8 cellular contexts compared by ENCODE assay signal in the genomic region with DNA sequence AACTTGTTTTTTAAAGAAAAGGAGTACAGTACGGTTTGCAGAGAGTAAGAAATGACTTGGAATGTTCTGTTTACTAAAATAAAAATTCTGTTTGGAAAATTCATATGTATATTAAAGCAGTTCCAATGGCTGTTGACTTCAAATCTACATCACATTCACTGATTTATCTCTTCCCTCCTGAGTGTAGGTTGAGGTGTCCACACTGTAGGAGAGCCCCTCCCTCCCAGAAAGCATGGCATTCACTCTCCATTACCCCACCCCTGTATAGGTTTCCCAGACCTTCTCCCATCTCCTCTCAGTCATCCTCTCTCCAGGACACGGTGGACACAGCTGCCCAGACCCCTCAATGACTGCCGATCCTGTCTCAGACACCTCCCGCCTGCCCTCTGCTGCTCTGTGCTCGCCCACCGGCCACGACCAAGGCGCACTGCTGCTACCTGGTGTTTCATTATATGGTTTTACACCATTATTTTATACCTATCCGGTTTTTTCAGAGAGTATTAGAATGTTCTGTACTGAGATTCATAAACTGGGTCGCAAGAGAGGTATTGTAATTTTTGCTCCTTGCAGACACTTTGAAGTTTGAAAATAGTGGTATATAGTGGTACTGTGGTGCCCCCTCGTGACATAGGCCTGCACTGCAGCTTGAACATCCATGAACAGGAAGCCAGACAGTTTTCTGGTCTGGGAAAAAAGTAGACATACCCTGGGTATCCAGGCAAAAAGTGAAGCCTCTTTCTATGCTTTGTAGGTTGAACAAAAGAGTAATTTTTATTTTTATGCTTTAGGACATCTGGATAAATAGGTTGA. TPM values are rescaled to one million over a fixed set of nuclear protein-coding genes. Genes with fewer than 3 reads are reported as not detected.
DNase-seq lines count a peak whose midpoint lies in the region; ATAC-seq and TF ChIP-seq lines count a peak whose summit lies in the region.

No MANE protein-coding gene starts in this region.

- no peaks in the 10 kb centered on the region for H3K9me3 Mint-ChIP-seq in activated T-helper 1 cell treated with anti-CD3 and anti-CD28 coated beads, Interleukin-12 subunit alpha, Interleukin-12 subunit beta, Interleukin-2, Interleukin-4 antibody, amounts not matched to agents 30 ng/mL and 10 ng/mL and 1 ng/mL, durations not matched to agents 14 hours and 24 hours and 36 hours

- H3K4me3 ChIP-seq in OCI-LY7 (ENCODE audit: low read depth, low read length, poor library complexity, severe bottlenecking) = no peak overlapping the region

- H3K9me2 ChIP-seq in OCI-LY7 (ENCODE audit: insufficient read depth, low read length) = no peaks in the 10 kb centered on the region

- CTCF ChIA-PET in OCI-LY7 (lab: Charles Lee; ENCODE audit: unreplicated experiment) = no interaction called here

- H4K20me1 ChIP-seq in OCI-LY7 (ENCODE audit: insufficient read depth, low read length) = no peaks in the 10 kb centered on the region

- H3K36me3 Mint-ChIP-seq in activated T-helper 1 cell treated with anti-CD3 and anti-CD28 coated beads, Interleukin-12 subunit alpha, Interleukin-12 subunit beta, Interleukin-2, Interleukin-4 antibody, amounts not matched to agents 30 ng/mL and 10 ng/mL and 1 ng/mL, durations not matched to agents 14 hours and 24 hours and 36 hours (ENCODE audit: low read depth) = no peaks in the 10 kb centered on the region

- H3K79me2 ChIP-seq in OCI-LY7 (ENCODE audit: insufficient read depth, low read depth, low read length) = no peaks in the 10 kb centered on the region

- TF ChIP-seq CTCF in 22Rv1 (IDR thresholded peaks at IDR 0.05) (peak; percentile 73), GM12872 (IDR thresholded peaks at IDR 0.05; ENCODE audit: insufficient read depth, low read depth, low read length) (peak; percentile 59), OCI-LY7 (conservative IDR thresholded peaks at IDR 0.05; ENCODE audit: low read length) (peak; percentile 74)

- H3K4me1 Mint-ChIP-seq in activated T-helper 1 cell treated with anti-CD3 and anti-CD28 coated beads, Interleukin-12 subunit alpha, Interleukin-12 subunit beta, Interleukin-2, Interleukin-4 antibody, amounts not matched to agents 30 ng/mL and 10 ng/mL and 1 ng/mL, durations not matched to agents 14 hours and 24 hours and 36 hours (ENCODE audit: low read depth) = no peaks in the 10 kb centered on the region

- intact Hi-C loops in OCI-LY7 (cut with micrococcal nuclease; ENCODE audit: unreplicated experiment) = no loop called here
- intact Hi-C loops in activated T-helper 1 cell treated with anti-CD3 and anti-CD28 coated beads, Interleukin-12 subunit alpha, Interleukin-12 subunit beta, Interleukin-2, Interleukin-4 antibody, amounts not matched to agents 30 ng/mL and 10 ng/mL and 1 ng/mL, durations not matched to agents 14 hours and 24 hours and 36 hours (cut with micrococcal nuclease) = no loop called here

- H3K36me3 ChIP-seq in OCI-LY7 (ENCODE audit: insufficient read depth, low read length) = no peaks in the 10 kb centered on the region

- peak; percentile 19 for DNase-seq in OCI-LY7 (ENCODE audit: low spot score)
- DNase-seq in activated T-helper 1 cell treated with anti-CD3 and anti-CD28 coated beads, Interleukin-12 subunit alpha, Interleukin-12 subunit beta, Interleukin-2, Interleukin-4 antibody, amounts not matched to agents 30 ng/mL and 10 ng/mL and 1 ng/mL, durations not matched to agents 14 hours and 24 hours and 36 hours (ENCODE audit: low spot score) = peak; percentile 7
- peak; percentile 62 for DNase-seq in fibroblast of peridontal ligament (ENCODE audit: extremely low read depth)
- DNase-seq in occipital lobe (lab: John Stamatoyannopoulos, UW) = peak; percentile 4
- DNase-seq in ureter (ENCODE audit: low spot score) = peak; percentile 59

- peak; percentile 75 for ATAC-seq in HG03354 (IDR thresholded peaks at IDR 0.05; ENCODE audit: poor library complexity, severe bottlenecking, unreplicated experiment)

- peak overlapping the region; percentile 3 for H3K4me3 Mint-ChIP-seq in activated T-helper 1 cell treated with anti-CD3 and anti-CD28 coated beads, Interleukin-12 subunit alpha, Interleukin-12 subunit beta, Interleukin-2, Interleukin-4 antibody, amounts not matched to agents 30 ng/mL and 10 ng/mL and 1 ng/mL, durations not matched to agents 14 hours and 24 hours and 36 hours

- no TSS peak for BruUV-seq in OCI-LY7 (replicated peaks; lab: Mats Ljungman, UMichigan)

- H2AFZ ChIP-seq in OCI-LY7 (ENCODE audit: low read length) = no peak overlapping the region

- POLR2A ChIA-PET in OCI-LY7 (lab: Charles Lee) = no interaction called here

- no peaks in the 10 kb centered on the region for H3K4me1 ChIP-seq in OCI-LY7 (ENCODE audit: insufficient read depth, low read length, poor library complexity, severe bottlenecking)

- H3K4me2 ChIP-seq in OCI-LY7 (ENCODE audit: low read length) = no peak overlapping the region

- no peak overlapping the region for H3K27ac Mint-ChIP-seq in activated T-helper 1 cell treated with anti-CD3 and anti-CD28 coated beads, Interleukin-12 subunit alpha, Interleukin-12 subunit beta, Interleukin-2, Interleukin-4 antibody, amounts not matched to agents 30 ng/mL and 10 ng/mL and 1 ng/mL, durations not matched to agents 14 hours and 24 hours and 36 hours

- no peaks in the 10 kb centered on the region for H3K9me3 ChIP-seq in OCI-LY7 (ENCODE audit: low read length)

- H3K27me3 Mint-ChIP-seq in activated T-helper 1 cell treated with anti-CD3 and anti-CD28 coated beads, Interleukin-12 subunit alpha, Interleukin-12 subunit beta, Interleukin-2, Interleukin-4 antibody, amounts not matched to agents 30 ng/mL and 10 ng/mL and 1 ng/mL, durations not matched to agents 14 hours and 24 hours and 36 hours (ENCODE audit: insufficient read depth) = peaks cover 4% of the 10 kb centered on the region

- H3K27ac ChIP-seq in 22Rv1 (no peak overlapping the region), OCI-LY7 (ENCODE audit: low read depth, low read length, poor library complexity, severe bottlenecking) (no peak overlapping the region)

RNA-seq across cellular contexts. Expression of gene BEX4, which starts 38.8 kb away (rescaled TPM):
- not detected in 2 replicates for total RNA-seq in OCI-LY7 (2014; rRNA removed; shearing (Covaris generic))
- total RNA-seq in OCI-LY7 (2022) = not detected in 2 replicates
- total RNA-seq in activated T-helper 1 cell treated with anti-CD3 and anti-CD28 coated beads, Interleukin-12 subunit alpha, Interleukin-12 subunit beta, Interleukin-2, Interleukin-4 antibody, amounts not matched to agents 30 ng/mL and 10 ng/mL and 1 ng/mL, durations not matched to agents 14 hours and 24 hours and 36 hours = 5.1 and 5.5 TPM in 2 replicates
- total RNA-seq in occipital lobe = 98.1 TPM
- 51.2 TPM for total RNA-seq in ureter

Comparison
In these comparisons a context has a peak if more than half of its experiments do, and no peak if none do; other contexts are left out.
1. DNase-seq: peak in every context shown above with its lines; median percentile 62 in fibroblast of peridontal ligament; 59 in ureter; 19 in OCI-LY7; 7 in activated T-helper 1 cell treated with anti-CD3 and anti-CD28 coated beads, Interleukin-12 subunit alpha, Interleukin-12 subunit beta, Interleukin-2, Interleukin-4 antibody, amounts not matched to agents 30 ng/mL and 10 ng/mL and 1 ng/mL, durations not matched to agents 14 hours and 24 hours and 36 hours; 4 in occipital lobe.